In genomic region chr13:99800951-99801350, GRCh38 we compare ENCODE assay signal across 22 cellular contexts.
DNase-seq lines count a peak whose midpoint lies in the region; ATAC-seq and TF ChIP-seq lines count a peak whose summit lies in the region.
"Had no signal": no experiment of that assay in that cellular context is flagged by ENCODE, and none has a peak within 500 bp of the region (broad histone marks: within the 10 kb centered on the region; RNA-seq: fewer than 3 reads in every experiment).

No MANE protein-coding gene starts in this region.

- H3K9me3 ChIP-seq in WERI-Rb-1 (ENCODE audit: severe bottlenecking) (no peaks in the 10 kb centered on the region), neural progenitor cell (ENCODE audit: low read depth) (no peaks in the 10 kb centered on the region)

- H3K27ac ChIP-seq in WERI-Rb-1 = no peak overlapping the region
- H3K27ac ChIP-seq in neural progenitor cell = no peak overlapping the region
- H3K27ac ChIP-seq: GM23248, PC-9, RWPE1 had no signal

- no peak for TF ChIP-seq CTCF in WERI-Rb-1 (IDR thresholded peaks at IDR 0.05; ENCODE audit: low read depth, low read length)
- TF ChIP-seq CTCF in neural progenitor cell (IDR thresholded peaks at IDR 0.05) = no peak

- no peaks in the 10 kb centered on the region for H3K9me3 Mint-ChIP-seq in neural progenitor cell

- H3K27me3 ChIP-seq in WERI-Rb-1 (ENCODE audit: insufficient read depth, low read depth, severe bottlenecking) (no peaks in the 10 kb centered on the region), neural progenitor cell (no peaks in the 10 kb centered on the region)

- no peak for ATAC-seq in HG02798 (IDR thresholded peaks at IDR 0.05; ENCODE audit: poor library complexity, unreplicated experiment)
- ATAC-seq: GM12878, SK-N-SH treated with all-trans-retinoic acid at 6 μM for 48 hours, T-cell had no signal

- no peaks in the 10 kb centered on the region for H3K36me3 ChIP-seq in WERI-Rb-1
- H3K36me3 ChIP-seq in neural progenitor cell = no peaks in the 10 kb centered on the region

- H3K4me3 Mint-ChIP-seq in neural progenitor cell = no peak overlapping the region
- H3K4me3 Mint-ChIP-seq: B cell, T-cell had no signal

- H2AFZ ChIP-seq in neural progenitor cell (replicated peaks) = no peak overlapping the region
- H2AFZ ChIP-seq: GM23248, PC-9 had no signal

- H3K4me1 Mint-ChIP-seq in neural progenitor cell = peaks cover 75% of the 10 kb centered on the region
- H3K4me1 Mint-ChIP-seq: B cell had no signal

- peaks cover 62% of the 10 kb centered on the region for H3K4me1 ChIP-seq in neural progenitor cell

- no peaks in the 10 kb centered on the region for H4K20me1 ChIP-seq in neural progenitor cell (ENCODE audit: low read depth)

- no peak overlapping the region for H3K9ac ChIP-seq in neural progenitor cell
- H3K9ac ChIP-seq: GM23248 had no signal

- no peak overlapping the region for H3K4me3 ChIP-seq in WERI-Rb-1 (ENCODE audit: low read depth, low read length)
- no peak overlapping the region for H3K4me3 ChIP-seq in neural progenitor cell
- H3K4me3 ChIP-seq: GM12878, GM23248, PC-9 had no signal

- peaks cover 2% of the 10 kb centered on the region for H3K27me3 Mint-ChIP-seq in neural progenitor cell (ENCODE audit: insufficient read depth, low read depth)
- H3K27me3 Mint-ChIP-seq: B cell, T-cell had no signal

- DNase-seq in NCI-H1417 (lab: John Stamatoyannopoulos, UW) (peak; percentile 27 to 93 (median 79)), NCI-H1417 treated with DMSO at 0.1 percent for 48 hours (lab: John Stamatoyannopoulos, UW) (no peak), NCI-H1092 (lab: John Stamatoyannopoulos, UW) (peak; percentile 16), WERI-Rb-1 (peak; percentile 66), neural progenitor cell (ENCODE audit: low spot score) (peak; percentile 50), NCI-H2171 (lab: John Stamatoyannopoulos, UW) (no peak), NCI-H2227 (lab: John Stamatoyannopoulos, UW; ENCODE audit: unreplicated experiment) (no peak)
- DNase-seq: 8988T, DMS153, EL, GM23248, KG1, NCI-H1436, NCI-H446, PC-9, SIG-M5, T-cell had no signal

- no peak overlapping the region for H3K27ac Mint-ChIP-seq in neural progenitor cell
- H3K27ac Mint-ChIP-seq: B cell, T-cell had no signal

- peaks cover 10% of the 10 kb centered on the region for H3K36me3 Mint-ChIP-seq in neural progenitor cell

- H3K79me2 ChIP-seq in neural progenitor cell (ENCODE audit: low read depth) = no peaks in the 10 kb centered on the region

- H3K4me2 ChIP-seq in neural progenitor cell = peak overlapping the region; percentile 51
- H3K4me2 ChIP-seq: PC-9 had no signal

- H3F3A ChIP-seq in neural progenitor cell (ENCODE audit: low read depth) = peaks cover 55% of the 10 kb centered on the region

Comparison
In these comparisons a context has a peak if more than half of its experiments do, and no peak if none do; other contexts are left out.
1. DNase-seq: peak in NCI-H1417 (3 of 3), NCI-H1092 (single experiment), WERI-Rb-1 (single experiment) and neural progenitor cell (single experiment); none in NCI-H1417 treated with DMSO at 0.1 percent for 48 hours (single experiment), NCI-H2171 (single experiment) and NCI-H2227 (single experiment).